In the genomic region with DNA sequence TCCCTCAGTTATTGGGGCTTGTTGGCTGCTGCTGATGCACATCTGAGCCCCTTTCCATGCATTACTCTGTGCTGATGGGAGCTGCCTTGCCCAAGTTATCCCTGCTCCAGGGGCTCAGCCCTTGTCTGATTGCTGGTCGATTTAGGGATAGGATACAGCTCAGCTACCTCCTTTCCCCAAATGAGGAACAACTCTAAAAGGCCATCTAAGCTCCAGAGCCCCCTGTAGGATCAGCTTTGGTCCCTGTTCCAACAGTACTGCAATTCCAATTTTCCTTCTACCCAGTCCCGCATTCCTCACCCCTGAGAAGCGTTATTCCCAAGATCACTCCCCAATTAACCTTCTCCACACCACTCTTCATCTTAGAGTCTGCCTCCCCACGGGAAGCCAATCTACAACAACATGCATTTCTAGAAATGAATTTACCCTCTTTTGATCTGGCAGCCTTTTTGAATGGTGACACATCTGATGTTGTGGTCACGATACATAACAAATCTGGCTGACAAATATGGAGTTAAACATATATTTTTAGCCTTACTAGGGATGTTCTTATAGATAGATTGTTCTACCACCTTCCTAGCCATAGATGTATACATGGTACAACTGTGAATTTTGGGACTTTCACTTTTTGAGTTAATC, we compare ENCODE assay signal across 21 cellular contexts. TPM values are rescaled to one million over a fixed set of nuclear protein-coding genes. Genes with fewer than 3 reads are reported as not detected.
DNase-seq lines count a peak whose midpoint lies in the region; ATAC-seq, FAIRE-seq and TF ChIP-seq lines count a peak whose summit lies in the region.
"Had no signal": no experiment of that assay in that cellular context is flagged by ENCODE, and none has a peak within 500 bp of the region (broad histone marks: within the 10 kb centered on the region; RNA-seq: fewer than 3 reads in every experiment).

No MANE protein-coding gene starts in this region.

- FAIRE-seq in RCC 7860 (lab: Jason Lieb, UNC) = no peak
- FAIRE-seq: D721Med, H1, HepG2 had no signal

- no peaks in the 10 kb centered on the region; the same call in none of the 2 replicates for H3K36me3 ChIP-seq in Caco-2 (ENCODE audit: control insufficient read depth, insufficient read depth, low read length)
- no peaks in the 10 kb centered on the region for H3K36me3 ChIP-seq in CD8-positive, alpha-beta memory T cell (ENCODE audit: insufficient read depth, low read length)

- no peaks in the 10 kb centered on the region for H3K36me3 Mint-ChIP-seq in activated naive CD4-positive, alpha-beta T cell treated with anti-CD3 and anti-CD28 coated beads, Interleukin-2, amount 50 U/mL, for 72 hours
- H3K36me3 Mint-ChIP-seq in T-helper 2 cell treated with Interferon-gamma antibody and Interleukin-4, amounts not matched to agents 5 μg/mL and 100 μg/mL, for 36 hours (ENCODE audit: low read depth) = no peaks in the 10 kb centered on the region
- H3K36me3 Mint-ChIP-seq in Caco-2 (ENCODE audit: insufficient read depth, unreplicated experiment) = peaks cover 39% of the 10 kb centered on the region
- no peaks in the 10 kb centered on the region for H3K36me3 Mint-ChIP-seq in CD8-positive, alpha-beta memory T cell
- H3K36me3 Mint-ChIP-seq: CD4-positive, alpha-beta memory T cell had no signal

- H3K4me3 ChIP-seq in Caco-2 (ENCODE audit: low read depth, low read length) = no peak overlapping the region
- no peak overlapping the region for H3K4me3 ChIP-seq in CD8-positive, alpha-beta memory T cell (ENCODE audit: low read length)
- H3K4me3 ChIP-seq: BLaER1, Peyer's patch had no signal

- no peak for TF ChIP-seq CTCF in Caco-2 (IDR thresholded peaks at IDR 0.05; ENCODE audit: insufficient read depth in 1 of 2, low read depth in 1 of 2, low read length in 1 of 2, severe bottlenecking in 1 of 2, unreplicated experiment in 1 of 2)

- no peak overlapping the region for H3K27ac ChIP-seq in CD8-positive, alpha-beta memory T cell (ENCODE audit: low read depth, low read length)
- H3K27ac ChIP-seq: BLaER1, KMS-11, Peyer's patch had no signal

- intact Hi-C loops in Caco-2 (cut with micrococcal nuclease; ENCODE audit: unreplicated experiment) = no loop called here

- H3K9me3 ChIP-seq in Caco-2 = no peaks in the 10 kb centered on the region
- no peaks in the 10 kb centered on the region for H3K9me3 ChIP-seq in CD8-positive, alpha-beta memory T cell (ENCODE audit: low read length)
- H3K9me3 ChIP-seq: BLaER1, Peyer's patch had no signal

- peak; percentile 68 to 98 for ATAC-seq in activated naive CD4-positive, alpha-beta T cell treated with anti-CD3 and anti-CD28 coated beads, Interleukin-2, amount 50 U/mL, for 72 hours
- ATAC-seq: HepG2, Right ventricle myocardium inferior had no signal

- no peaks in the 10 kb centered on the region for H3K27me3 ChIP-seq in Caco-2 (replicated peaks; ENCODE audit: control insufficient read depth, insufficient read depth, low read length)
- H3K27me3 ChIP-seq in CD8-positive, alpha-beta memory T cell (ENCODE audit: insufficient read depth, low read length, poor library complexity, severe bottlenecking) = no peaks in the 10 kb centered on the region
- H3K27me3 ChIP-seq: BLaER1, Peyer's patch had no signal

- no peaks in the 10 kb centered on the region for H3K9me3 Mint-ChIP-seq in activated naive CD4-positive, alpha-beta T cell treated with anti-CD3 and anti-CD28 coated beads, Interleukin-2, amount 50 U/mL, for 72 hours
- no peaks in the 10 kb centered on the region for H3K9me3 Mint-ChIP-seq in T-helper 2 cell treated with Interferon-gamma antibody and Interleukin-4, amounts not matched to agents 5 μg/mL and 100 μg/mL, for 36 hours
- H3K9me3 Mint-ChIP-seq in Caco-2 (ENCODE audit: unreplicated experiment) = no peaks in the 10 kb centered on the region
- H3K9me3 Mint-ChIP-seq in CD8-positive, alpha-beta memory T cell = no peaks in the 10 kb centered on the region
- H3K9me3 Mint-ChIP-seq: CD4-positive, alpha-beta memory T cell had no signal

- peak in 1 of 2 donors; percentile 15 for DNase-seq in activated naive CD4-positive, alpha-beta T cell treated with anti-CD3 and anti-CD28 coated beads, Interleukin-2, amount 50 U/mL, for 72 hours (ENCODE audit: low spot score in 2 of 2)
- no peak for DNase-seq in activated naive CD4-positive, alpha-beta T cell (lab: John Stamatoyannopoulos, UW)
- DNase-seq in T-helper 2 cell treated with Interferon-gamma antibody and Interleukin-4, amounts not matched to agents 5 μg/mL and 100 μg/mL, for 36 hours (ENCODE audit: low spot score) = peak; percentile 11
- peak; percentile 17 for DNase-seq in fibroblast of peridontal ligament (ENCODE audit: extremely low read depth)
- no peak for DNase-seq in RCC 7860 (ENCODE audit: low spot score)
- no peak for DNase-seq in Caco-2
- DNase-seq in CD8-positive, alpha-beta memory T cell = no peak
- DNase-seq: CD4-positive, alpha-beta memory T cell; MV-4-11; NCI-H187; NCI-H2107; NCI-H510A; NCI-H748 treated with DMSO at 0.1 percent for 48 hours; NK-92 treated with Interleukin-12 subunit alpha and Interleukin-12 subunit beta, amount 100 ng/mL, for 24 hours; Peyer's patch had no signal

- H3K27me3 Mint-ChIP-seq in T-helper 2 cell treated with Interferon-gamma antibody and Interleukin-4, amounts not matched to agents 5 μg/mL and 100 μg/mL, for 36 hours (ENCODE audit: low read depth) = peaks cover 24% of the 10 kb centered on the region
- H3K27me3 Mint-ChIP-seq in Caco-2 (ENCODE audit: insufficient read depth, unreplicated experiment) = no peaks in the 10 kb centered on the region
- H3K27me3 Mint-ChIP-seq in CD8-positive, alpha-beta memory T cell = peaks cover 4 to 5% of the 10 kb centered on the region in 2 donors

- BruUV-seq in Caco-2 (replicated peaks; lab: Mats Ljungman, UMichigan) = no TSS peak

- no peaks in the 10 kb centered on the region for H3K4me1 ChIP-seq in Caco-2
- no peaks in the 10 kb centered on the region for H3K4me1 ChIP-seq in CD8-positive, alpha-beta memory T cell (ENCODE audit: insufficient read depth, low read length)
- H3K4me1 ChIP-seq: BLaER1, Peyer's patch had no signal

- H3K4me1 Mint-ChIP-seq in T-helper 2 cell treated with Interferon-gamma antibody and Interleukin-4, amounts not matched to agents 5 μg/mL and 100 μg/mL, for 36 hours (ENCODE audit: low read depth) = peaks cover 6% of the 10 kb centered on the region
- H3K4me1 Mint-ChIP-seq in Caco-2 (ENCODE audit: low read depth, unreplicated experiment) = no peaks in the 10 kb centered on the region
- H3K4me1 Mint-ChIP-seq in CD8-positive, alpha-beta memory T cell = no peaks in the 10 kb centered on the region

- POLR2A ChIA-PET in Caco-2 (lab: Charles Lee) = no interaction called here
- POLR2A ChIA-PET in CD8-positive, alpha-beta memory T cell (lab: Charles Lee) = no interaction called here

- CTCF ChIA-PET in Caco-2 (lab: Charles Lee) = no interaction called here
- CTCF ChIA-PET in CD8-positive, alpha-beta memory T cell (lab: Charles Lee) = no interaction called here

- H3K4me3 Mint-ChIP-seq in T-helper 2 cell treated with Interferon-gamma antibody and Interleukin-4, amounts not matched to agents 5 μg/mL and 100 μg/mL, for 36 hours = no peak overlapping the region
- H3K4me3 Mint-ChIP-seq in Caco-2 (ENCODE audit: unreplicated experiment) = no peak overlapping the region
- no peak overlapping the region for H3K4me3 Mint-ChIP-seq in CD8-positive, alpha-beta memory T cell
- H3K4me3 Mint-ChIP-seq: CD4-positive, alpha-beta memory T cell had no signal

- H3K27ac Mint-ChIP-seq in activated naive CD4-positive, alpha-beta T cell treated with anti-CD3 and anti-CD28 coated beads, Interleukin-2, amount 50 U/mL, for 72 hours = no peak overlapping the region
- no peak overlapping the region for H3K27ac Mint-ChIP-seq in T-helper 2 cell treated with Interferon-gamma antibody and Interleukin-4, amounts not matched to agents 5 μg/mL and 100 μg/mL, for 36 hours
- H3K27ac Mint-ChIP-seq in Caco-2 (ENCODE audit: unreplicated experiment) = no peak overlapping the region
- H3K27ac Mint-ChIP-seq in CD8-positive, alpha-beta memory T cell = no peak overlapping the region

RNA-seq across cellular contexts. Expression of gene RHOBTB3, which starts 16.0 kb away (rescaled TPM):
- total RNA-seq in activated naive CD4-positive, alpha-beta T cell treated with anti-CD3 and anti-CD28 coated beads, Interleukin-2, amount 50 U/mL, for 72 hours = 1 to 10 TPM; 6.6 to 9.7 TPM
- total RNA-seq in Caco-2 (2022) = 85.6 and 88.5 TPM in 2 replicates
- under 1 TPM; 0.33 to 0.48 TPM for total RNA-seq in CD8-positive, alpha-beta memory T cell
- polyA plus RNA-seq in CD8-positive, alpha-beta memory T cell = 2.4 TPM

Comparison
In these comparisons a context has a peak if more than half of its experiments do, and no peak if none do; other contexts are left out.
1. DNase-seq: peak in T-helper 2 cell treated with Interferon-gamma antibody and Interleukin-4, amounts not matched to agents 5 μg/mL and 100 μg/mL, for 36 hours (single experiment) and fibroblast of peridontal ligament (single experiment); none in activated naive CD4-positive, alpha-beta T cell (0 of 4), RCC 7860 (single experiment), Caco-2 (0 of 2) and CD8-positive, alpha-beta memory T cell (0 of 5).
2. RNA of gene RHOBTB3, which starts 16.0 kb away (total RNA-seq): 85.6 to 88.5 TPM in Caco-2 and 6.6 to 9.7 TPM in activated naive CD4-positive, alpha-beta T cell treated with anti-CD3 and anti-CD28 coated beads, Interleukin-2, amount 50 U/mL, for 72 hours; 0.33 to 0.48 TPM in CD8-positive, alpha-beta memory T cell; every median in the first group is over 4 times any median in the second.